8 cellular contexts compared by ENCODE assay signal in the genomic region with DNA sequence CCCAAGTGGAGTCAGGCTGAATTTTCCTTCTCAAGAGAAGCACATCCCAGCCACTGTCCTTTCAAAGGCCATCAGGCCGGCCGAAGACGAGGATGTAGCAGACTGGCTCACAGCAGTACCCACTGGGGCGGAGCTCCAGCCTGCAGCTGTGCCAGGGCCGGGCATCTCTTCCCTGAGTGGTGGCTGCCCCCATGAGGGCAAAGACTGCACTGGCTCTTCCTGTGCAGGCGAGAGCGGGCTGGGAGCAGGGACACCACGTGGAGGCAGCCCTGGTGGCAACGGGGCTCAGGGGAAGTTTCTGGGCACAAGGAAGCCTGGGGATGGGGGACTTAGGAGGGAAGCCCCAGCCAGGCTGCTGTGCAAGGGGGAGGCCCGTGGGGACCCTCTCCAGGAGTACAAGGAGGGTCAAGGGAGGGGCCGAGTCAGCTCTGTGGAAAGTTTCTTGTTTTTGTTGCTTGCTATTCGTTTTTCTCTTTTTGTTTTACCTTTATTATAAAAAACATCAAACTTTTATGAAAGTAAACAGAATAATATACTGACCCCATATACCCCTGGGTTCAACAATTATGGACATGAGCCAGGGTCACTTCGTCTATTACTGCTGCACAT.
DNase-seq lines count a peak whose midpoint lies in the region; ATAC-seq and TF ChIP-seq lines count a peak whose summit lies in the region.

No MANE protein-coding gene starts in this region.

- no peaks in the 10 kb centered on the region for H3K36me3 ChIP-seq in Karpas-422 (ENCODE audit: insufficient read depth, low read length)
- H3K36me3 ChIP-seq in OCI-LY3 (replicated peaks; ENCODE audit: low read depth, low read length) = no peaks in the 10 kb centered on the region

- H4K20me1 ChIP-seq in Karpas-422 (ENCODE audit: insufficient read depth, low read depth, low read length) = no peaks in the 10 kb centered on the region
- no peaks in the 10 kb centered on the region for H4K20me1 ChIP-seq in OCI-LY3 (ENCODE audit: insufficient read depth, low read length)

- H3K4me1 ChIP-seq in Karpas-422 (ENCODE audit: low read length) (peaks cover 11% of the 10 kb centered on the region), OCI-LY3 (ENCODE audit: low read length) (peaks cover 24% of the 10 kb centered on the region), right cardiac atrium (ENCODE audit: control insufficient read depth, insufficient read depth, low read length) (no peaks in the 10 kb centered on the region)

- intact Hi-C loops in right cardiac atrium (cut with DNase I) = loop anchor here in 3 of 4 donors (5.0 to 10.0 kb wide), 3 partner anchors 80 to 160 kb away; no protein-coding TSS in a partner anchor

- ATAC-seq in right cardiac atrium = peak; percentile 98 to 99

- H3K27ac ChIP-seq in Karpas-422 (ENCODE audit: low read length) (no peak overlapping the region), OCI-LY3 (ENCODE audit: low read length) (peak overlapping the region; percentile 40; the same call in 1 of the 2 replicates), right cardiac atrium (ENCODE audit: low read length) (no peak overlapping the region)

- DNase-seq in EL (peak; percentile 82), Karpas-422 (peak; percentile 88), amygdala (lab: John Stamatoyannopoulos, UW) (peak in 52 of 56 donors; percentile 3 to 83 (median 58)), right cardiac atrium (peak; percentile 80 to 91 (median 83)), retina (peak; percentile 59)
- no peak for DNase-seq in effector CD8-positive, alpha-beta T cell (lab: John Stamatoyannopoulos, UW)
- no peak for DNase-seq in NK-92 treated with Interleukin-12 subunit alpha and Interleukin-12 subunit beta, amount 100 ng/mL, for 24 hours (lab: John Stamatoyannopoulos, UW)

- H3K4me3 ChIP-seq in Karpas-422 (ENCODE audit: low read length) = no peak overlapping the region
- H3K4me3 ChIP-seq in OCI-LY3 (ENCODE audit: low read length) = peak overlapping the region; percentile 63
- no peak overlapping the region for H3K4me3 ChIP-seq in right cardiac atrium (ENCODE audit: low read length)

- peak; percentile 92 for TF ChIP-seq CTCF in OCI-LY3 (IDR thresholded peaks at IDR 0.05; ENCODE audit: low read depth, low read length)

- H3K9me3 ChIP-seq in Karpas-422 (ENCODE audit: low read length) = peaks cover 4% of the 10 kb centered on the region; the same call in 1 of the 2 replicates
- H3K9me3 ChIP-seq in OCI-LY3 (ENCODE audit: insufficient read depth, low read length) = no peaks in the 10 kb centered on the region
- no peaks in the 10 kb centered on the region for H3K9me3 ChIP-seq in right cardiac atrium (ENCODE audit: control insufficient read depth, low read length)

- no peaks in the 10 kb centered on the region for H3K9me2 ChIP-seq in Karpas-422 (replicated peaks; ENCODE audit: insufficient read depth, low read length)

- H3K4me2 ChIP-seq in Karpas-422 (ENCODE audit: low read depth, low read length, poor library complexity, severe bottlenecking) (peak overlapping the region; percentile 30), OCI-LY3 (ENCODE audit: low read length) (peak overlapping the region; percentile 88)

- H3K27me3 ChIP-seq in Karpas-422 (ENCODE audit: low read length) = no peaks in the 10 kb centered on the region
- no peaks in the 10 kb centered on the region for H3K27me3 ChIP-seq in OCI-LY3 (ENCODE audit: low read depth, low read length)
- no peaks in the 10 kb centered on the region for H3K27me3 ChIP-seq in right cardiac atrium (ENCODE audit: control insufficient read depth, insufficient read depth)

- H2AFZ ChIP-seq in Karpas-422 (ENCODE audit: low read length) = no peak overlapping the region
- H2AFZ ChIP-seq in OCI-LY3 (ENCODE audit: low read depth, low read length) = peak overlapping the region; percentile 63

- H3K9ac ChIP-seq in Karpas-422 (ENCODE audit: low read length) = peak overlapping the region; percentile 31; the same call in 1 of the 2 replicates
- H3K9ac ChIP-seq in OCI-LY3 (ENCODE audit: low read length) = peak overlapping the region; percentile 57; the same call in 1 of the 2 replicates

- 21% methylated on average over 13 of the region's 13 CpGs for WGBS in right cardiac atrium

- H3K79me2 ChIP-seq in Karpas-422 (ENCODE audit: low read length) (no peaks in the 10 kb centered on the region), OCI-LY3 (ENCODE audit: low read length) (no peaks in the 10 kb centered on the region)

Comparison
In these comparisons a context has a peak if more than half of its experiments do, and no peak if none do; other contexts are left out.
1. DNase-seq: peak in EL (single experiment), Karpas-422 (single experiment), amygdala (52 of 56), right cardiac atrium (3 of 3) and retina (single experiment); none in effector CD8-positive, alpha-beta T cell (single experiment) and NK-92 treated with Interleukin-12 subunit alpha and Interleukin-12 subunit beta, amount 100 ng/mL, for 24 hours (single experiment).